ENCODE assay signal across 8 cellular contexts in genomic region chr1:11262171-11263049, GRCh38. TPM values are rescaled to one million over a fixed set of nuclear protein-coding genes. Genes with fewer than 3 reads are reported as not detected.
A peak's percentile ranks its signal among the peaks of the same experiment; 100 is the strongest.
DNase-seq lines count a peak whose midpoint lies in the region; ATAC-seq lines count a peak whose summit lies in the region.

Gene MTOR, minus strand, starts transcription at chr1:11262551. Its CDS starts 3,142 bp downstream, at chr1:11259409.

- ATAC-seq in GM19043 (IDR thresholded peaks at IDR 0.05; ENCODE audit: low read depth, unreplicated experiment) (peak; percentile 99), HG03378 (IDR thresholded peaks at IDR 0.05; ENCODE audit: unreplicated experiment) (peak; percentile 96)

- DNase-seq in Ammon's horn (ENCODE audit: low spot score) (peak; percentile 100), NCI-H460 (ENCODE audit: extremely low read depth, low read depth) (peak; percentile 99), cerebellar nuclear complex (lab: John Stamatoyannopoulos, UW) (peak; percentile 98 to 99), islet precursor cell (peak; percentile 100)
- DNase-seq in activated CD4-positive, CD25-positive, alpha-beta regulatory T cell treated with anti-CD3 and anti-CD28 coated beads, Interleukin-2, amount 50 U/mL, for 72 hours: peak; percentile 90
- DNase-seq in stimulated activated CD4-positive, alpha-beta T cell treated with anti-CD3 and anti-CD28 coated beads, Interleukin-12 subunit alpha, Interleukin-12 subunit beta, amount 100 ng/mL, for 48 hours (ENCODE audit: low read depth in 2 of 3, low spot score in 1 of 3): peak; percentile 94 to 98 (median 95)

RNA-seq across cellular contexts. Expression of gene MTOR, which starts in this region (rescaled TPM):
- total RNA-seq in NCI-H460 (2014; rRNA removed; shearing (Covaris generic)): 29.3 and 30.0 TPM in 2 replicates
- 29.3 and 34.6 TPM in 2 replicates for polyA plus RNA-seq in NCI-H460 (2014; cell fraction: nucleus; rRNA removed)

Comparison
In these comparisons a context has a peak if more than half of its experiments do, and no peak if none do; other contexts are left out.
1. Peak in every context shown above with its lines: DNase-seq and ATAC-seq.